27 cellular contexts compared by ENCODE assay signal in the genomic region with DNA sequence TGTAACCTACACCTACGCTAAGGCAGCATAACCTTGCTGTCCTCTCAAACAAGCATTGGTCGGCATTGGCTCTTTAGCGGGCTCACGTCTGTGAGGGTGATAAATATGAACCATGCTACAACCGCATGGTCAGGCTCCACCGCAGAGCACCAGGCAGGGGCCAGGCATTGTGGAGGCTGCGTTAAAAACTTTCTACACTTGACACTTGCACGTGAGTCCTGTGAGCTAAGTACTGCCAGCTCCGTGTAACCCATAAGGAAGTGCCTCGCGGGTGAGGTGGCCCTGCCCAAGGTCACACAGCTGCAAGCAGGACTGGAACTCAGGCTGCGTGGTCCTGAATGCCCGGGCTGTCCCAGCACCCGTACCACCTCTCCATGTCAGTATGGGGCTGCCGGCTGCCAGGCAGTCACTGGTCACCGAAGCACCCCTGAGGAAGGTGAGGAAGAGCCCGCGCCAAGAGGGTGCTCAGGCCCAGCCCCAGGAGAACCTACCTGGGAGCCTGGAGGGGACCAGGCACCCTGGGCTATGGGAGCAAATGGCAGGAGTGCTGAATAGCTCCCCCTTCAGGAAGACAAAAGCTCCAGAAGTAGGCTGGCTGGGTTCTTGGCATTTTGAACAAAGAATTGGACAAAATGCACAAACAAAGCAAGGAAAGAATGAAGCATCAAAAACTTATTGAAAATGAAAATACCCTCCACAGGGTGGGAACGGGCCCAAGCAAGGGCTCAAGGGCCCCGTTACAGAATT.
DNase-seq lines count a peak whose midpoint lies in the region; ATAC-seq and TF ChIP-seq lines count a peak whose summit lies in the region.
"Had no signal": no experiment of that assay in that cellular context is flagged by ENCODE, and none has a peak within 500 bp of the region (broad histone marks: within the 10 kb centered on the region; RNA-seq: fewer than 3 reads in every experiment).

No MANE protein-coding gene starts in this region.

- TF ChIP-seq CTCF in esophagus muscularis mucosa (IDR thresholded peaks at IDR 0.05), result no peak
- peak; percentile 34 for TF ChIP-seq CTCF in type B pancreatic cell (conservative IDR thresholded peaks at IDR 0.05)

- no peak overlapping the region for H3K9ac ChIP-seq in Karpas-422 (ENCODE audit: low read length)
- H3K9ac ChIP-seq: GM23248 had no signal

- H3K4me1 Mint-ChIP-seq in activated CD4-positive, alpha-beta T cell treated with anti-CD3 and anti-CD28 coated beads, Interleukin-2, amount 10 ng/mL, durations not matched to agents 24 days and 14 days, result no peaks in the 10 kb centered on the region
- H3K4me1 Mint-ChIP-seq in type B pancreatic cell (ENCODE audit: unreplicated experiment), result peaks cover 4% of the 10 kb centered on the region
- no peaks in the 10 kb centered on the region for H3K4me1 Mint-ChIP-seq in activated CD8-positive, alpha-beta memory T cell treated with anti-CD3 and anti-CD28 coated beads, Interleukin-2, amount 10 ng/mL, durations not matched to agents 7 days and 5 days
- no peaks in the 10 kb centered on the region for H3K4me1 Mint-ChIP-seq in activated T-cell treated with anti-CD3 and anti-CD28 coated beads, Interleukin-2, amount 50 U/mL, for 24 hours (ENCODE audit: low read depth)
- H3K4me1 Mint-ChIP-seq: B cell; central memory CD8-positive, alpha-beta T cell; naive B cell; T-helper 17 cell had no signal

- DNase-seq in activated CD4-positive, alpha-beta T cell treated with anti-CD3 and anti-CD28 coated beads, Interleukin-2, amount 10 ng/mL, durations not matched to agents 24 days and 14 days, result peak; percentile 32
- DNase-seq in activated CD4-positive, alpha-beta T cell treated with anti-CD3 and anti-CD28 coated beads for 4 hours, result no peak
- DNase-seq in Karpas-422, result peak; percentile 49
- peak; percentile 82 for DNase-seq in esophagus muscularis mucosa (ENCODE audit: extremely low spot score)
- DNase-seq in type B pancreatic cell (ENCODE audit: extremely low spot score, unreplicated experiment), result no peak
- no peak for DNase-seq in substantia nigra (lab: John Stamatoyannopoulos, UW)
- DNase-seq in activated CD8-positive, alpha-beta memory T cell treated with anti-CD3 and anti-CD28 coated beads, Interleukin-2, amount 10 ng/mL, durations not matched to agents 7 days and 5 days, result no peak
- DNase-seq in activated T-cell treated with anti-CD3 and anti-CD28 coated beads, Interleukin-2, amount 50 U/mL, for 24 hours, result no peak
- DNase-seq: DMS79; GM23248; islet precursor cell; left ventricle myocardium inferior; MG63; naive B cell; NCI-H1436; NCI-H2081 treated with DMSO at 0.1 percent for 48 hours; NCI-H446 treated with DMSO at 0.1 percent for 48 hours; NCI-H82; occipital lobe; OCI-M1; stimulated activated naive CD4-positive, alpha-beta T cell treated with Interleukin-2 at 50 U/mL for 16 hours; T-helper 17 cell; testis had no signal

- H3K36me3 ChIP-seq in Karpas-422 (ENCODE audit: insufficient read depth, low read length) (no peaks in the 10 kb centered on the region), esophagus muscularis mucosa (no peaks in the 10 kb centered on the region)
- H3K36me3 ChIP-seq: left ventricle myocardium inferior, MG63 had no signal

- H3K36me3 Mint-ChIP-seq in activated CD4-positive, alpha-beta T cell treated with anti-CD3 and anti-CD28 coated beads, Interleukin-2, amount 10 ng/mL, durations not matched to agents 24 days and 14 days (ENCODE audit: low read depth), result no peaks in the 10 kb centered on the region
- no peaks in the 10 kb centered on the region for H3K36me3 Mint-ChIP-seq in type B pancreatic cell
- H3K36me3 Mint-ChIP-seq in activated CD8-positive, alpha-beta memory T cell treated with anti-CD3 and anti-CD28 coated beads, Interleukin-2, amount 10 ng/mL, durations not matched to agents 7 days and 5 days, result no peaks in the 10 kb centered on the region
- no peaks in the 10 kb centered on the region for H3K36me3 Mint-ChIP-seq in activated T-cell treated with anti-CD3 and anti-CD28 coated beads, Interleukin-2, amount 50 U/mL, for 24 hours (ENCODE audit: low read depth)
- H3K36me3 Mint-ChIP-seq: IgD-negative memory B cell, naive B cell had no signal

- CTCF ChIA-PET in activated CD8-positive, alpha-beta memory T cell treated with anti-CD3 and anti-CD28 coated beads, Interleukin-2, amount 10 ng/mL, durations not matched to agents 7 days and 5 days (lab: Charles Lee), result no interaction called here

- no peaks in the 10 kb centered on the region for H3K27me3 ChIP-seq in Karpas-422 (ENCODE audit: low read length)
- H3K27me3 ChIP-seq in esophagus muscularis mucosa, result no peaks in the 10 kb centered on the region
- H3K27me3 ChIP-seq: MG63, testis had no signal

- no peak for ATAC-seq in activated CD8-positive, alpha-beta memory T cell treated with anti-CD3 and anti-CD28 coated beads, Interleukin-2, amount 10 ng/mL, durations not matched to agents 7 days and 5 days
- ATAC-seq: SK-N-SH treated with all-trans-retinoic acid at 6 μM for 48 hours, T-helper 17 cell had no signal

- no peaks in the 10 kb centered on the region for H4K20me1 ChIP-seq in Karpas-422 (ENCODE audit: insufficient read depth, low read depth, low read length)

- H3K27ac ChIP-seq in Karpas-422 (ENCODE audit: low read length) (no peak overlapping the region), esophagus muscularis mucosa (replicated peaks in 1 of 4) (no peak overlapping the region), substantia nigra (ENCODE audit: low read depth, low read length, poor library complexity, severe bottlenecking) (no peak overlapping the region)
- H3K27ac ChIP-seq: GM23248, left ventricle myocardium inferior, testis had no signal

- TF ChIP-seq EP300 in esophagus muscularis mucosa (IDR thresholded peaks at IDR 0.05), result no peak

- intact Hi-C loops in activated CD4-positive, alpha-beta T cell treated with anti-CD3 and anti-CD28 coated beads, Interleukin-2, amount 10 ng/mL, durations not matched to agents 24 days and 14 days (cut with micrococcal nuclease), result no loop called here
- intact Hi-C loops in esophagus muscularis mucosa (cut with DNase I), result no loop called here

- no peaks in the 10 kb centered on the region for H3K27me3 Mint-ChIP-seq in activated CD4-positive, alpha-beta T cell treated with anti-CD3 and anti-CD28 coated beads, Interleukin-2, amount 10 ng/mL, durations not matched to agents 24 days and 14 days
- no peaks in the 10 kb centered on the region for H3K27me3 Mint-ChIP-seq in type B pancreatic cell
- H3K27me3 Mint-ChIP-seq in activated CD8-positive, alpha-beta memory T cell treated with anti-CD3 and anti-CD28 coated beads, Interleukin-2, amount 10 ng/mL, durations not matched to agents 7 days and 5 days, result no peaks in the 10 kb centered on the region
- H3K27me3 Mint-ChIP-seq in activated T-cell treated with anti-CD3 and anti-CD28 coated beads, Interleukin-2, amount 50 U/mL, for 24 hours, result peaks cover 3% of the 10 kb centered on the region
- H3K27me3 Mint-ChIP-seq: T-helper 17 cell had no signal

- no peak overlapping the region for H2AFZ ChIP-seq in Karpas-422 (ENCODE audit: low read length)
- H2AFZ ChIP-seq: GM23248 had no signal

- H3K4me2 ChIP-seq in Karpas-422 (ENCODE audit: low read depth, low read length, poor library complexity, severe bottlenecking), result no peak overlapping the region

- no peak overlapping the region for H3K4me3 Mint-ChIP-seq in activated CD4-positive, alpha-beta T cell treated with anti-CD3 and anti-CD28 coated beads, Interleukin-2, amount 10 ng/mL, durations not matched to agents 24 days and 14 days
- no peak overlapping the region for H3K4me3 Mint-ChIP-seq in type B pancreatic cell
- H3K4me3 Mint-ChIP-seq in activated CD8-positive, alpha-beta memory T cell treated with anti-CD3 and anti-CD28 coated beads, Interleukin-2, amount 10 ng/mL, durations not matched to agents 7 days and 5 days, result no peak overlapping the region
- no peak overlapping the region for H3K4me3 Mint-ChIP-seq in activated T-cell treated with anti-CD3 and anti-CD28 coated beads, Interleukin-2, amount 50 U/mL, for 24 hours
- H3K4me3 Mint-ChIP-seq: B cell; central memory CD8-positive, alpha-beta T cell; IgD-negative memory B cell; naive B cell; T-helper 17 cell had no signal

- no peaks in the 10 kb centered on the region for H3K9me3 Mint-ChIP-seq in activated CD4-positive, alpha-beta T cell treated with anti-CD3 and anti-CD28 coated beads, Interleukin-2, amount 10 ng/mL, durations not matched to agents 24 days and 14 days
- no peaks in the 10 kb centered on the region for H3K9me3 Mint-ChIP-seq in type B pancreatic cell
- H3K9me3 Mint-ChIP-seq in activated CD8-positive, alpha-beta memory T cell treated with anti-CD3 and anti-CD28 coated beads, Interleukin-2, amount 10 ng/mL, durations not matched to agents 7 days and 5 days (ENCODE audit: low read depth), result no peaks in the 10 kb centered on the region
- no peaks in the 10 kb centered on the region for H3K9me3 Mint-ChIP-seq in activated T-cell treated with anti-CD3 and anti-CD28 coated beads, Interleukin-2, amount 50 U/mL, for 24 hours
- H3K9me3 Mint-ChIP-seq: central memory CD8-positive, alpha-beta T cell had no signal

- no peaks in the 10 kb centered on the region for H3K79me2 ChIP-seq in Karpas-422 (ENCODE audit: low read length)

- 90% methylated on average over 14 of the region's 20 CpGs for WGBS in esophagus muscularis mucosa

- H3K27ac Mint-ChIP-seq in activated CD4-positive, alpha-beta T cell treated with anti-CD3 and anti-CD28 coated beads, Interleukin-2, amount 10 ng/mL, durations not matched to agents 24 days and 14 days, result no peak overlapping the region
- H3K27ac Mint-ChIP-seq in type B pancreatic cell, result no peak overlapping the region
- H3K27ac Mint-ChIP-seq in activated CD8-positive, alpha-beta memory T cell treated with anti-CD3 and anti-CD28 coated beads, Interleukin-2, amount 10 ng/mL, durations not matched to agents 7 days and 5 days, result no peak overlapping the region
- no peak overlapping the region for H3K27ac Mint-ChIP-seq in activated T-cell treated with anti-CD3 and anti-CD28 coated beads, Interleukin-2, amount 50 U/mL, for 24 hours
- H3K27ac Mint-ChIP-seq: B cell, IgD-negative memory B cell, naive B cell, T-helper 17 cell had no signal

- no peaks in the 10 kb centered on the region for H3K9me3 ChIP-seq in Karpas-422 (ENCODE audit: low read length)
- H3K9me3 ChIP-seq in esophagus muscularis mucosa, result no peaks in the 10 kb centered on the region
- H3K9me3 ChIP-seq: left ventricle myocardium inferior, MG63, testis had no signal

- TF ChIP-seq POLR2A in esophagus muscularis mucosa (IDR thresholded peaks at IDR 0.05; ENCODE audit: low read depth), result no peak

- no peaks in the 10 kb centered on the region for H3K9me2 ChIP-seq in Karpas-422 (replicated peaks; ENCODE audit: insufficient read depth, low read length)

- H3K4me1 ChIP-seq in Karpas-422 (ENCODE audit: low read length) (peaks cover 51% of the 10 kb centered on the region), esophagus muscularis mucosa (no peaks in the 10 kb centered on the region)
- H3K4me1 ChIP-seq: left ventricle myocardium inferior, testis had no signal

- H3K4me3 ChIP-seq in Karpas-422 (ENCODE audit: low read length), result no peak overlapping the region
- H3K4me3 ChIP-seq in esophagus muscularis mucosa, result no peak overlapping the region
- H3K4me3 ChIP-seq: GM23248, left ventricle myocardium inferior, MG63, testis had no signal

Comparison
In these comparisons a context has a peak if more than half of its experiments do, and no peak if none do; other contexts are left out.
1. DNase-seq: peak in activated CD4-positive, alpha-beta T cell treated with anti-CD3 and anti-CD28 coated beads, Interleukin-2, amount 10 ng/mL, durations not matched to agents 24 days and 14 days (single experiment), Karpas-422 (single experiment) and esophagus muscularis mucosa (single experiment); none in activated CD4-positive, alpha-beta T cell treated with anti-CD3 and anti-CD28 coated beads for 4 hours (0 of 2), type B pancreatic cell (single experiment), substantia nigra (0 of 49), activated CD8-positive, alpha-beta memory T cell treated with anti-CD3 and anti-CD28 coated beads, Interleukin-2, amount 10 ng/mL, durations not matched to agents 7 days and 5 days (single experiment) and activated T-cell treated with anti-CD3 and anti-CD28 coated beads, Interleukin-2, amount 50 U/mL, for 24 hours (single experiment).